Comparison of ENCODE assay signal across 1 cellular context in the genomic region with DNA sequence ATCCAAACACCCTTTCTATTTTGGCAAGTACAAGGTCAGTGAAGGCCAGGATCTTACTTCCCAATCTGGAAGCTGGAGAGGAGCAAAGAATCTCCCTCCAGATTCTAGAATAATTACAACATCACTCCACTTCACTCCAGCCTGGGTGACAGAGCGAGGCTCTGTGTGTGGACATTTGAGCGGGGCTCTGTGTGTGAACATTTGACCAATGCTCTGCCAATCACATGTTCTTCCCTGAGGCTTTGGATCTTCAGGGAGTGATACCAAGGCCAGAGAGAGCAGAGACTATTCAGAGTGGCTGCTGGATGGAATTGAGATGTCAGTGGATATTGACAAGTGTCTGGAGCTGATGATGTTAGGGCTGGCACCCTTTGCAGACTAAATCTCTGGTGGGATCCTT.
A peak's percentile ranks its signal among the peaks of the same experiment; 100 is the strongest.
TF ChIP-seq lines count a peak whose summit lies in the region.

No MANE protein-coding gene starts in this region.

TF ChIP-seq in HepG2, 621 proteins besides CTCF, POLR2A, EP300 and RAD21:
- TF ChIP-seq ZMYM2 (CRISPR knock-in tag; IDR thresholded peaks at IDR 0.05): no peak
- TF ChIP-seq, protein P1, sequence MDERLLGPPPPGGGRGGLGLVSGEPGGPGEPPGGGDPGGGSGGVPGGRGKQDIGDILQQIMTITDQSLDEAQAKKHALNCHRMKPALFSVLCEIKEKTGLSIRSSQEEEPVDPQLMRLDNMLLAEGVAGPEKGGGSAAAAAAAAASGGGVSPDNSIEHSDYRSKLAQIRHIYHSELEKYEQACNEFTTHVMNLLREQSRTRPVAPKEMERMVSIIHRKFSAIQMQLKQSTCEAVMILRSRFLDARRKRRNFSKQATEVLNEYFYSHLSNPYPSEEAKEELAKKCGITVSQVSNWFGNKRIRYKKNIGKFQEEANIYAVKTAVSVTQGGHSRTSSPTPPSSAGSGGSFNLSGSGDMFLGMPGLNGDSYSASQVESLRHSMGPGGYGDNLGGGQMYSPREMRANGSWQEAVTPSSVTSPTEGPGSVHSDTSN (CRISPR knock-in tag; IDR thresholded peaks at IDR 0.05): peak; percentile 47
